8 cellular contexts compared by ENCODE assay signal in the genomic region with DNA sequence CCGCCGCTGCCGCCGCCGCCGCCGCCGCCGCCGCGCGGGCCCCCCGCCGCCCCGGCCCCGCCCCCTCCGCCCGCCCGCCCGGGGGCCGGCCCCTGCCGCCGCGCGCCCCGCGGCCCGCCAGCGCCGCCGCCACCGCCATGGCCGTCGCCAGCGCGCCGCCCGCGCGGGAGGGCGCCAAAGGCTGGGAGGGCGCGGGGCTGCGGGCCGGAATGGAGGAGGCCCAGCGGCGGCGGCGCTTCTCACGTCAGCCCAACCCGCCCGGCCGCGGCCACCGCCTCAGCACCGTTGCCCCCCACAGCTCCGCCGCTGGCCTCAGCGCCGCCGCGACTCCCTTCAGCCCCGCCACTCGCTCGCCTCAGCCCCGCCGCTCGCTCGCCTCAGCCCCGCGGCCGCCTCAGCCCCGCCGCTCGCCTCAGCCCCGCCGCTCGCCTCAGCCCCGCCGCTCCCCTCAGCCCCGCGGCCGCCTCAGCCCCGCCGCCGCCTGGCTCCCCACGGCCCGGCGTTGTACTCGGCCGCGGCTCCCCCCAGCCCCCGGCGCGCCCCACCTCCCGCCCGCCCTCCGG. TPM values are rescaled to one million over a fixed set of nuclear protein-coding genes. Genes with fewer than 3 reads are reported as not detected.
DNase-seq lines count a peak whose midpoint lies in the region; ATAC-seq and TF ChIP-seq lines count a peak whose summit lies in the region.

PHF10 (minus strand) TSS at position 510 of the 563 bp plus-strand sequence. CDS start 569 bp downstream, outside the sequence.

- peak within 1 kb of the TSS; percentile 92 to 97 (median 96) for H3K27ac ChIP-seq in Peyer's patch
- H3K27ac ChIP-seq in heart left ventricle = peak within 1 kb of the TSS; percentile 89 to 96 (median 92)

- WGBS in heart left ventricle, 4 donors = 0 to 3% (median 1%) methylated on average over 8 to 97 of the region's 98 CpGs

- no peaks in the 10 kb centered on the region for H3K9me3 ChIP-seq in Peyer's patch
- no peaks in the 10 kb centered on the region for H3K9me3 ChIP-seq in heart left ventricle

- intact Hi-C loops in heart left ventricle (cut with DNase I) = loop anchor here in 3 of 10 donors (2.0 to 10.0 kb wide), 4 partner anchors 19 to 831 kb away; partner anchors contain the start of genes C6orf120 (in 2 of the 3), WDR27 (in 2 of the 3), DYNLT2 (in 1 of the 3) and ERMARD (in 1 of the 3)
- intact Hi-C loops in posterior vena cava (cut with DNase I) = no loop called here

- TF ChIP-seq POLR2A in GM18526 (IDR thresholded peaks at IDR 0.05; ENCODE audit: extremely low read depth, insufficient read length) (peak; percentile 16), Peyer's patch (IDR thresholded peaks at IDR 0.05) (peak in 1 of 2 donors; percentile 12), heart left ventricle (IDR thresholded peaks at IDR 0.05) (no peak)

- no peaks in the 10 kb centered on the region for H3K27me3 Mint-ChIP-seq in activated naive CD8-positive, alpha-beta T cell

- no peaks in the 10 kb centered on the region for H3K9me3 Mint-ChIP-seq in activated naive CD8-positive, alpha-beta T cell (ENCODE audit: low read depth)

- H3K4me3 ChIP-seq in Peyer's patch (peak within 1 kb of the TSS; percentile 72 to 93 (median 82)), heart left ventricle (peak within 1 kb of the TSS; percentile 45 to 94 (median 72))

- DNase-seq in 8988T (peak; percentile 72), Peyer's patch (peak in 2 of 3 donors; percentile 54 to 63), heart left ventricle (peak; percentile 29 to 73 (median 43)), posterior vena cava (ENCODE audit: low spot score) (peak; percentile 83), HK-2 (ENCODE audit: unreplicated experiment) (no peak)

- H3K4me1 ChIP-seq in Peyer's patch (peaks cover 0 to 27% (median 6%) of the 10 kb centered on the region in 4 donors), heart left ventricle (peaks cover 0 to 40% (median 20%) of the 10 kb centered on the region in 12 donors)

- ATAC-seq in HG02981 (IDR thresholded peaks at IDR 0.05; ENCODE audit: unreplicated experiment) = peak; percentile 38
- peak in 3 of 4 donors; percentile 21 to 64 (median 34) for ATAC-seq in heart left ventricle

- peaks cover 2% of the 10 kb centered on the region for H3K36me3 Mint-ChIP-seq in activated naive CD8-positive, alpha-beta T cell

- no peaks in the 10 kb centered on the region for H3K27me3 ChIP-seq in Peyer's patch
- no peaks in the 10 kb centered on the region for H3K27me3 ChIP-seq in heart left ventricle

- peak within 1 kb of the TSS; percentile 95 for H3K27ac Mint-ChIP-seq in activated naive CD8-positive, alpha-beta T cell

- H3K4me1 Mint-ChIP-seq in activated naive CD8-positive, alpha-beta T cell (ENCODE audit: low read depth) = peaks cover 47% of the 10 kb centered on the region

- TF ChIP-seq CTCF in Peyer's patch (IDR thresholded peaks at IDR 0.05) (no peak), heart left ventricle (IDR thresholded peaks at IDR 0.05) (no peak)

- H3K4me3 Mint-ChIP-seq in activated naive CD8-positive, alpha-beta T cell = peak within 1 kb of the TSS; percentile 96

- H3K36me3 ChIP-seq in Peyer's patch = no peaks in the 10 kb centered on the region
- H3K36me3 ChIP-seq in heart left ventricle = peaks cover 0 to 4% (median 0%) of the 10 kb centered on the region in 9 donors

RNA-seq across cellular contexts. Expression of gene PHF10, which starts in this region (rescaled TPM):
- 10 to 100 TPM; 23.3 to 46.0 (median 30.6) TPM for total RNA-seq in Peyer's patch
- 10 to 100 TPM; 42.2 to 63.2 (median 54.3) TPM for total RNA-seq in heart left ventricle
- 10 to 100 TPM; 31.4 to 50.7 TPM for polyA plus RNA-seq in heart left ventricle
- 10 to 100 TPM; 36.2 to 57.6 TPM for total RNA-seq in posterior vena cava
